In genomic region chr22:24593810-24594568, GRCh38 we compare ENCODE assay signal across 11 cellular contexts. TPM values are rescaled to one million over a fixed set of nuclear protein-coding genes. Genes with fewer than 3 reads are reported as not detected.
DNase-seq lines count a peak whose midpoint lies in the region; ATAC-seq, FAIRE-seq and TF ChIP-seq lines count a peak whose summit lies in the region.
"Had no signal": no experiment of that assay in that cellular context is flagged by ENCODE, and none has a peak within 500 bp of the region (broad histone marks: within the 10 kb centered on the region; RNA-seq: fewer than 3 reads in every experiment).

No MANE protein-coding gene starts in this region.

- H3K4me3 Mint-ChIP-seq in endothelial cell (ENCODE audit: unreplicated experiment), result no peak overlapping the region

- WGBS in small intestine, 3 donors, result 34 to 58% (median 36%) methylated on average over 16 of the region's 16 CpGs

- H3K36me3 ChIP-seq in HEK293 (ENCODE audit: control insufficient read depth in 2 of 2, insufficient read depth in 1 of 2, low read length in 2 of 2) (peaks cover 0 to 6% of the 10 kb centered on the region in 2 experiments; a peak in 1 of 3 replicates), small intestine (ENCODE audit: control insufficient read depth in 2 of 2, insufficient read depth in 2 of 2, low read length in 2 of 2) (no peaks in the 10 kb centered on the region)
- H3K36me3 ChIP-seq: ovary had no signal

- H3K9me3 ChIP-seq in HEK293 (ENCODE audit: control insufficient read depth, insufficient read depth, low read depth, low read length) (no peaks in the 10 kb centered on the region), small intestine (ENCODE audit: control insufficient read depth, low read depth) (no peaks in the 10 kb centered on the region)
- H3K9me3 ChIP-seq: ovary had no signal

- H3K27ac Mint-ChIP-seq in endothelial cell (ENCODE audit: unreplicated experiment), result no peak overlapping the region

- H3K27me3 ChIP-seq in layer of hippocampus (ENCODE audit: control insufficient read depth, insufficient read depth, low read length), result no peaks in the 10 kb centered on the region
- no peaks in the 10 kb centered on the region for H3K27me3 ChIP-seq in small intestine (ENCODE audit: control insufficient read depth in 2 of 2, insufficient read depth in 2 of 2, low read length in 2 of 2)
- H3K27me3 ChIP-seq: ovary had no signal

- H3K4me1 ChIP-seq in HEK293 (ENCODE audit: control insufficient read depth, insufficient read depth, low read length), result no peaks in the 10 kb centered on the region
- peaks cover 0 to 4% of the 10 kb centered on the region in 2 donors for H3K4me1 ChIP-seq in small intestine (ENCODE audit: control insufficient read depth in 2 of 2, insufficient read depth in 1 of 2, low read depth in 1 of 2, low read length in 1 of 2)

- H3K9me3 Mint-ChIP-seq in endothelial cell (ENCODE audit: unreplicated experiment), result no peaks in the 10 kb centered on the region

- TF ChIP-seq CTCF in HEK293 (tag by site-specific recombination; IDR thresholded peaks at IDR 0.05), result no peak
- TF ChIP-seq CTCF in VCaP (conservative IDR thresholded peaks at IDR 0.05), result no peak
- TF ChIP-seq CTCF in endothelial cell (IDR thresholded peaks at IDR 0.05; ENCODE audit: unreplicated experiment), result no peak

- H3K27me3 Mint-ChIP-seq in endothelial cell (ENCODE audit: unreplicated experiment), result peaks cover 7% of the 10 kb centered on the region

- FAIRE-seq in small intestine (lab: Jason Lieb, UNC), result no peak
- FAIRE-seq: colon, K562 had no signal

- H3K4me3 ChIP-seq in HEK293 (ENCODE audit: low read depth, low read length) (no peak overlapping the region), small intestine (ENCODE audit: low read depth in 1 of 2, low read length in 2 of 2) (no peak overlapping the region)

- DNase-seq in small intestine, result peak; percentile 66
- DNase-seq in endothelial cell (ENCODE audit: low spot score), result no peak
- no peak for DNase-seq in DMS 273 treated with DMSO at 0.1 percent for 48 hours (lab: John Stamatoyannopoulos, UW)
- DNase-seq: activated CD8-positive, alpha-beta memory T cell treated with anti-CD3 and anti-CD28 coated beads, Interleukin-2, amount 50 U/mL, for 48 hours had no signal

- CTCF ChIA-PET in HEK293 (lab: Yijun Ruan, JAX), result interaction anchor here (0.6 to 1.3 kb wide), 3 partner anchors 8 to 514 kb away, joined by 3 read pairs; partner anchors contain the start of gene GGT1

- POLR2A ChIA-PET in HEK293 (lab: Yijun Ruan, JAX), result interaction anchor here (1.4 to 1.9 kb wide), 2 partner anchors 10 to 39 kb away, joined by 6 to 14 read pairs; partner anchors contain the start of genes GGT1, GUCD1 and SNRPD3

- no peaks in the 10 kb centered on the region for H3K4me1 Mint-ChIP-seq in endothelial cell (ENCODE audit: unreplicated experiment)

- ATAC-seq in GM19324 (IDR thresholded peaks at IDR 0.05; ENCODE audit: low FRiP score, unreplicated experiment), result no peak

- H3K27ac ChIP-seq in HEK293 (ENCODE audit: extremely low read depth, low read depth, low read length), result no peak overlapping the region
- peak overlapping the region; percentile 94 for H3K27ac ChIP-seq in VCaP
- peak overlapping the region; percentile 18 for H3K27ac ChIP-seq in layer of hippocampus (ENCODE audit: low read depth, low read length)
- peak overlapping the region in 1 of 2 donors; percentile 48 for H3K27ac ChIP-seq in small intestine (ENCODE audit: low read depth in 1 of 2, low read length in 1 of 2)

- no peaks in the 10 kb centered on the region for H3K36me3 Mint-ChIP-seq in endothelial cell (ENCODE audit: low read depth, unreplicated experiment)

TF ChIP-seq in HEK293, 187 proteins besides CTCF, POLR2A, EP300 and RAD21 (continues in another document):
- peak; percentile 37; the same call in 1 of the 2 replicates for TF ChIP-seq SCRT2 (tag by site-specific recombination; IDR thresholded peaks at IDR 0.05)
- TF ChIP-seq ZNF121 (tag by site-specific recombination; IDR thresholded peaks at IDR 0.05), result no peak
- TF ChIP-seq PBX3 (CRISPR knock-in tag; IDR thresholded peaks at IDR 0.05), result no peak
- TF ChIP-seq ZNF501 (tag by site-specific recombination; IDR thresholded peaks at IDR 0.05), result no peak
- TF ChIP-seq FEZF1 (tag by site-specific recombination; IDR thresholded peaks at IDR 0.05), result no peak
- no peak for TF ChIP-seq ZNF184 (tag by site-specific recombination; IDR thresholded peaks at IDR 0.05)
- no peak for TF ChIP-seq ZNF146 (tag by site-specific recombination; IDR thresholded peaks at IDR 0.05)
- no peak for TF ChIP-seq RBAK (tag by site-specific recombination; IDR thresholded peaks at IDR 0.05)
- TF ChIP-seq ZNF16 (tag by site-specific recombination; IDR thresholded peaks at IDR 0.05; ENCODE audit: low read depth), result no peak
- TF ChIP-seq TSHZ1 (tag by site-specific recombination; IDR thresholded peaks at IDR 0.05; ENCODE audit: borderline replicate concordance), result no peak
- TF ChIP-seq ZNF248 (tag by site-specific recombination; IDR thresholded peaks at IDR 0.05), result no peak
- TF ChIP-seq PRDM6 (tag by site-specific recombination; IDR thresholded peaks at IDR 0.05), result no peak
- TF ChIP-seq ZNF704 (tag by site-specific recombination; IDR thresholded peaks at IDR 0.05), result no peak
- no peak for TF ChIP-seq KLF16 (tag by site-specific recombination; IDR thresholded peaks at IDR 0.05)
- no peak for TF ChIP-seq ZNF19 (tag by site-specific recombination; IDR thresholded peaks at IDR 0.05; ENCODE audit: low read depth)
- TF ChIP-seq ZNF202 (tag by site-specific recombination; IDR thresholded peaks at IDR 0.05; ENCODE audit: borderline replicate concordance), result no peak
- no peak for TF ChIP-seq ZNF600 (tag by site-specific recombination; IDR thresholded peaks at IDR 0.05)
- TF ChIP-seq ZNF473 (tag by site-specific recombination; IDR thresholded peaks at IDR 0.05), result no peak

RNA-seq across cellular contexts. Expression of gene LRRC75B, which starts 1.1 kb away (rescaled TPM):
- polyA plus RNA-seq in small intestine, result 100 to 1,000 TPM in 2 of 3 donors, 10 to 100 TPM in 1; 15.5 to 123 (median 112) TPM
- 26.9 TPM for total RNA-seq in endothelial cell (ENCODE audit: unreplicated experiment)

RNA-seq across cellular contexts. Expression of gene GGT1, which starts 9.0 kb away (rescaled TPM):
- polyA plus RNA-seq in small intestine, result 100 to 1,000 TPM in 2 of 3 donors, 10 to 100 TPM in 1; 44.2 to 581 (median 219) TPM
- 4.6 TPM for total RNA-seq in endothelial cell (ENCODE audit: unreplicated experiment)

RNA-seq across cellular contexts. Expression of gene SNRPD3, which starts 38.2 kb away (rescaled TPM):
- polyA plus RNA-seq in small intestine, result 100 to 1,000 TPM; 150 to 162 (median 156) TPM
- 103 TPM for total RNA-seq in endothelial cell (ENCODE audit: unreplicated experiment)

RNA-seq across cellular contexts. Expression of gene GUCD1, which starts 39.1 kb away (rescaled TPM):
- polyA plus RNA-seq in small intestine, result 100 to 1,000 TPM; 147 to 494 (median 469) TPM
- total RNA-seq in endothelial cell (ENCODE audit: unreplicated experiment), result 83.8 TPM
